10 cellular contexts compared by ENCODE assay signal in genomic region chr11:105610796-105611361, GRCh38. TPM values are rescaled to one million over a fixed set of nuclear protein-coding genes. Genes with fewer than 3 reads are reported as not detected.
A peak's percentile ranks its signal among the peaks of the same experiment; 100 is the strongest.
DNase-seq lines count a peak whose midpoint lies in the region; FAIRE-seq and TF ChIP-seq lines count a peak whose summit lies in the region.
"Had no signal": no experiment of that assay in that cellular context is flagged by ENCODE, and none has a peak within 500 bp of the region (broad histone marks: within the 10 kb centered on the region; RNA-seq: fewer than 3 reads in every experiment).

No MANE protein-coding gene starts in this region.

- CTCF ChIA-PET in GM10248 (lab: Yijun Ruan, JAX): interaction anchor here (1.3 to 1.6 kb wide), 3 partner anchors 9 to 252 kb away, joined by 3 to 7 read pairs (median 4); no protein-coding TSS in a partner anchor

- no peaks in the 10 kb centered on the region for H3K9me3 Mint-ChIP-seq in astrocyte (ENCODE audit: unreplicated experiment)

- H3K27ac Mint-ChIP-seq in astrocyte (ENCODE audit: unreplicated experiment): no peak overlapping the region

- peak overlapping the region; percentile 87 for H3K4me3 Mint-ChIP-seq in astrocyte (ENCODE audit: unreplicated experiment)

- H3K4me1 ChIP-seq in astrocyte (ENCODE audit: insufficient read depth, low read length) (peaks cover 14% of the 10 kb centered on the region), iPS-20b (ENCODE audit: insufficient read depth, low read length) (peaks cover 21% of the 10 kb centered on the region; the same call in 1 of the 2 replicates), smooth muscle cell (ENCODE audit: low read depth) (peaks cover 3% of the 10 kb centered on the region)

- DNase-seq in NCI-H1092 treated with DMSO at 0.1 percent for 48 hours (lab: John Stamatoyannopoulos, UW): peak; percentile 14
- no peak for DNase-seq in NCI-H1092 (lab: John Stamatoyannopoulos, UW)
- no peak for DNase-seq in astrocyte (ENCODE audit: low read depth)
- no peak for DNase-seq in smooth muscle cell (lab: John Stamatoyannopoulos, UW; ENCODE audit: unreplicated experiment)
- no peak for DNase-seq in AML-193 (lab: John Stamatoyannopoulos, UW)
- DNase-seq in GM10248 (ENCODE audit: extremely low spot score): no peak
- DNase-seq in DMS153 (lab: John Stamatoyannopoulos, UW): no peak

- peaks cover 35% of the 10 kb centered on the region for H3K27me3 Mint-ChIP-seq in astrocyte (ENCODE audit: low read depth, unreplicated experiment)

- TF ChIP-seq CTCF in astrocyte (IDR thresholded peaks at IDR 0.05; ENCODE audit: insufficient read depth, low read depth, low read length) (no peak), smooth muscle cell (IDR thresholded peaks at IDR 0.05; ENCODE audit: borderline replicate concordance, insufficient read depth, poor library complexity, severe bottlenecking) (no peak), GM10248 (IDR thresholded peaks at IDR 0.05; ENCODE audit: control extremely low read depth, extremely low read depth, low read depth, missing control alignments) (no peak)

- no peaks in the 10 kb centered on the region for H4K20me1 ChIP-seq in astrocyte (ENCODE audit: insufficient read depth, low read length)
- no peaks in the 10 kb centered on the region for H4K20me1 ChIP-seq in smooth muscle cell (ENCODE audit: low read depth)

- POLR2A ChIA-PET in GM10248 (lab: Yijun Ruan, JAX): no interaction called here

- H3K9ac ChIP-seq in astrocyte (ENCODE audit: low read length) (peak overlapping the region; percentile 44), iPS-20b (ENCODE audit: low read depth, low read length) (peak overlapping the region; percentile 85; the same call in 1 of the 2 replicates), smooth muscle cell (ENCODE audit: low read depth) (no peak overlapping the region)

- no peaks in the 10 kb centered on the region for H3K9me3 ChIP-seq in astrocyte (ENCODE audit: insufficient read depth, low read depth, low read length)
- no peaks in the 10 kb centered on the region for H3K9me3 ChIP-seq in iPS-20b (ENCODE audit: insufficient read depth, low read depth, low read length)
- H3K9me3 ChIP-seq in smooth muscle cell (replicated peaks; ENCODE audit: low read depth): no peaks in the 10 kb centered on the region

- H3K4me2 ChIP-seq in astrocyte (ENCODE audit: low read length) (peak overlapping the region; percentile 97), smooth muscle cell (peak overlapping the region; percentile 91)

- H3F3A ChIP-seq in smooth muscle cell (ENCODE audit: low read depth): no peaks in the 10 kb centered on the region

- H3K4me3 ChIP-seq in astrocyte (ENCODE audit: insufficient read depth, low read depth, low read length) (peak overlapping the region; percentile 58), iPS-20b (ENCODE audit: low read length) (peak overlapping the region; percentile 85), smooth muscle cell (peak overlapping the region; percentile 46)

- H3K36me3 ChIP-seq in astrocyte (ENCODE audit: insufficient read depth, low read length) (no peaks in the 10 kb centered on the region), iPS-20b (ENCODE audit: insufficient read depth, low read depth, low read length) (no peaks in the 10 kb centered on the region), smooth muscle cell (ENCODE audit: low read depth) (no peaks in the 10 kb centered on the region)

- H3K36me3 Mint-ChIP-seq in astrocyte (ENCODE audit: low read depth, unreplicated experiment): no peaks in the 10 kb centered on the region

- no peak overlapping the region for H3K27ac ChIP-seq in astrocyte (ENCODE audit: low read depth, low read length)
- no peak overlapping the region for H3K27ac ChIP-seq in iPS-20b (ENCODE audit: low read length)
- H3K27ac ChIP-seq in smooth muscle cell (ENCODE audit: low read depth): no peak overlapping the region

- H3K4me1 Mint-ChIP-seq in astrocyte (ENCODE audit: low read depth, unreplicated experiment): peaks cover 2% of the 10 kb centered on the region

- 2% methylated on average over 15 of the region's 15 CpGs for WGBS in smooth muscle cell (ENCODE audit: low lambda C conversion rate)

- H3K27me3 ChIP-seq in astrocyte (ENCODE audit: insufficient read depth, low read length) (peaks cover 27% of the 10 kb centered on the region), iPS-20b (ENCODE audit: insufficient read depth, low read length) (peaks cover 47% of the 10 kb centered on the region), smooth muscle cell (ENCODE audit: low read depth) (peaks cover 78% of the 10 kb centered on the region)

- FAIRE-seq in astrocyte (lab: Jason Lieb, UNC): no peak
- FAIRE-seq: GM18507 had no signal

- H2AFZ ChIP-seq in astrocyte (ENCODE audit: low read depth, low read length): peak overlapping the region; percentile 88
- H2AFZ ChIP-seq in smooth muscle cell (ENCODE audit: low read depth): peak overlapping the region; percentile 55

- H3K79me2 ChIP-seq in astrocyte (ENCODE audit: insufficient read depth, low read length): no peaks in the 10 kb centered on the region
- H3K79me2 ChIP-seq in smooth muscle cell (ENCODE audit: low read depth): no peaks in the 10 kb centered on the region

RNA-seq across cellular contexts. Expression of gene GRIA4, which starts 1.0 kb away (rescaled TPM):
- total RNA-seq in astrocyte (0.27 and 0.53 TPM in 2 replicates), smooth muscle cell (3.1 TPM in 1 of 2 replicates, not detected in the other)
- polyA plus RNA-seq in smooth muscle cell: not detected in 2 replicates
- total RNA-seq: A673 had no signal
